Comparison of ENCODE assay signal across 19 cellular contexts in genomic region chr20:34271961-34272360, GRCh38. TPM values are rescaled to one million over a fixed set of nuclear protein-coding genes. Genes with fewer than 3 reads are reported as not detected.
A peak's percentile ranks its signal among the peaks of the same experiment; 100 is the strongest.
DNase-seq lines count a peak whose midpoint lies in the region; ATAC-seq and TF ChIP-seq lines count a peak whose summit lies in the region.
"Had no signal": no experiment of that assay in that cellular context is flagged by ENCODE, and none has a peak within 500 bp of the region (broad histone marks: within the 10 kb centered on the region; RNA-seq: fewer than 3 reads in every experiment).

No MANE protein-coding gene starts in this region.

- peaks cover 2% of the 10 kb centered on the region for H3K27me3 Mint-ChIP-seq in HFFc6 (ENCODE audit: insufficient read depth)
- H3K27me3 Mint-ChIP-seq in activated T-cell treated with anti-CD3 and anti-CD28 coated beads, Interleukin-2, amount 50 U/mL, for 24 hours: peaks cover 19% of the 10 kb centered on the region

- H3K36me3 Mint-ChIP-seq in HFFc6 (ENCODE audit: low read depth): peaks cover 12% of the 10 kb centered on the region
- H3K36me3 Mint-ChIP-seq in activated T-cell treated with anti-CD3 and anti-CD28 coated beads, Interleukin-2, amount 50 U/mL, for 24 hours (ENCODE audit: low read depth): peaks cover 51% of the 10 kb centered on the region

- no peaks in the 10 kb centered on the region for H3K9me3 Mint-ChIP-seq in HFFc6
- no peaks in the 10 kb centered on the region for H3K9me3 Mint-ChIP-seq in activated T-cell treated with anti-CD3 and anti-CD28 coated beads, Interleukin-2, amount 50 U/mL, for 24 hours

- peaks cover 24% of the 10 kb centered on the region for H3K4me1 Mint-ChIP-seq in HFFc6 (ENCODE audit: low read depth)
- peaks cover 15% of the 10 kb centered on the region for H3K4me1 Mint-ChIP-seq in activated T-cell treated with anti-CD3 and anti-CD28 coated beads, Interleukin-2, amount 50 U/mL, for 24 hours (ENCODE audit: low read depth)

- H3K27ac Mint-ChIP-seq in HFFc6: peak overlapping the region; percentile 8; the same call in 1 of the 2 replicates
- no peak overlapping the region for H3K27ac Mint-ChIP-seq in activated T-cell treated with anti-CD3 and anti-CD28 coated beads, Interleukin-2, amount 50 U/mL, for 24 hours

- DNase-seq in AG08395 (ENCODE audit: low spot score) (peak; percentile 89), HFFc6 (peak; percentile 65), amniotic epithelial cell (ENCODE audit: low read depth) (peak; percentile 59), glomerular visceral epithelial cell (ENCODE audit: extremely low spot score) (peak; percentile 53), left colon (no peak)
- no peak for DNase-seq in activated T-cell treated with anti-CD3 and anti-CD28 coated beads, Interleukin-2, amount 50 U/mL, for 24 hours
- DNase-seq: anterior cingulate cortex; BE2C; DMS53; effector CD8-positive, alpha-beta T cell; islet precursor cell; NCI-H1694 treated with DMSO at 0.1 percent for 48 hours; NCI-H510A treated with DMSO at 0.1 percent for 48 hours; T-helper 2 cell; testis had no signal

- H3K4me3 Mint-ChIP-seq in HFFc6: peak overlapping the region; percentile 23; the same call in 1 of the 2 replicates
- H3K4me3 Mint-ChIP-seq in activated T-cell treated with anti-CD3 and anti-CD28 coated beads, Interleukin-2, amount 50 U/mL, for 24 hours: no peak overlapping the region

- no peak for TF ChIP-seq CTCF in HFFc6 (IDR thresholded peaks at IDR 0.05)

- ATAC-seq in HG03039 (IDR thresholded peaks at IDR 0.05; ENCODE audit: unreplicated experiment) (no peak), GM18907 (IDR thresholded peaks at IDR 0.05; ENCODE audit: unreplicated experiment) (no peak), left colon (no peak)

- intact Hi-C loops in left colon (cut with DNase I, micrococcal nuclease): no loop called here

RNA-seq across cellular contexts. Expression of gene ASIP, which starts 30.7 kb away (rescaled TPM):
- not detected for total RNA-seq in HFFc6 (2021; fragmentation: NEBNext Ultra II Directional; extraction: Animal tissue kit (Norgen Biotek cat#: 25700))
- total RNA-seq in left colon: not detected
- total RNA-seq: mucosa of gallbladder, posterior vena cava had no signal

RNA-seq across cellular contexts. Expression of gene AHCY, which starts 31.2 kb away (rescaled TPM):
- total RNA-seq in HFFc6 (2021; fragmentation: NEBNext Ultra II Directional; extraction: Animal tissue kit (Norgen Biotek cat#: 25700)): 100 to 1,000 TPM; 104 to 150 (median 109) TPM
- total RNA-seq in left colon: 10 to 100 TPM; 72.9 to 73.9 TPM

Comparison
In these comparisons a context has a peak if more than half of its experiments do, and no peak if none do; other contexts are left out.
1. DNase-seq: peak in AG08395 (single experiment), HFFc6 (single experiment), amniotic epithelial cell (single experiment) and glomerular visceral epithelial cell (single experiment); none in activated T-cell treated with anti-CD3 and anti-CD28 coated beads, Interleukin-2, amount 50 U/mL, for 24 hours (single experiment) and left colon (0 of 2).